ENCODE assay signal across 13 cellular contexts in the genomic region with DNA sequence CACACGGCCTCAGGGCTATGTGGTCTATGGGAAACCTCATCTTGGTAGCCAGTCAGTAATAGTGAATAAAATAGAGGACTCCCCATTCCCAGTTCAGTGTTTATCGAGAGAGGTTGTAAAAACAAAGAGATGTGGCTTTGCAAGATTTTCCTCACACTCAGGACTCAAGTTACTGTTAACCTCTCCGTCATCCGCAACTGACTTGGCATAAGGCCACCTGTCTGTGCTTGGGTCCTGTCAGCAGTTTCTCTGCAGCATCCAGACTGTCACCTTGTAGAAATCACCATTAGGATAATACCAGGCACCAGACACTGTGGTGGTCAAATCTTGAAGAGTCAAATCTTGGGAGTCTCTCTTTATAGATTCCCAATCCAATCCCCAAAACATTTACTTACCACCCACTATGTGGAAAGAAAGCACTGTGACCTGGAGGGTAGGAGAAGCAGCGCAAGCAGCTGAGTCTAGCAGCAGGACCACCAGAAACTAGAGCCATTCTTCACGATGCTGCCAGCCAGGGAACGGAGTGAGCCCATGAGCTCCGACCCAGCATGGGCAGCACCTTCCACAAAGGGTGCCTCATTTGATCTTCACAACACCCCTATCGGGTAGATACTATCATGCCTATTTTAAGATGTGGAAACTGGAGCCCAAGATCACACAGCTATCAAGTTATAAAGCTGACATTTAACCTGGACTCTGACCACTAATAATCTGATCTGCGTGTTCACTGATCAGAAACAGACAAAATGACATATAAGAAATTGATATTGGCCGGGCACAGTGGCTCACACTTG. TPM values are rescaled to one million over a fixed set of nuclear protein-coding genes. Genes with fewer than 3 reads are reported as not detected.
DNase-seq lines count a peak whose midpoint lies in the region; ATAC-seq and TF ChIP-seq lines count a peak whose summit lies in the region.
"Had no signal": no experiment of that assay in that cellular context is flagged by ENCODE, and none has a peak within 500 bp of the region (broad histone marks: within the 10 kb centered on the region; RNA-seq: fewer than 3 reads in every experiment).

No MANE protein-coding gene starts in this region.

- 49 to 50% methylated on average over 11 of the region's 11 CpGs for WGBS in body of pancreas, 2 donors
- 52 to 53% methylated on average over 11 of the region's 11 CpGs for WGBS in tibial nerve, 2 donors

- H3K36me3 ChIP-seq in effector memory CD4-positive, alpha-beta T cell (ENCODE audit: control insufficient read depth, insufficient read depth, low read length), result no peaks in the 10 kb centered on the region
- H3K36me3 ChIP-seq in body of pancreas (replicated peaks in 1 of 2; ENCODE audit: insufficient read depth in 1 of 2, low read depth in 2 of 2), result no peaks in the 10 kb centered on the region
- H3K36me3 ChIP-seq in tibial nerve, result peaks cover 0 to 24% (median 0%) of the 10 kb centered on the region in 3 donors

- H3K27me3 Mint-ChIP-seq in naive thymus-derived CD8-positive, alpha-beta T cell, result peaks cover 14 to 19% (median 15%) of the 10 kb centered on the region in 5 donors

- TF ChIP-seq CTCF in body of pancreas (IDR thresholded peaks at IDR 0.05) (no peak), tibial nerve (IDR thresholded peaks at IDR 0.05) (no peak)

- peaks cover 36% of the 10 kb centered on the region for H3K4me1 ChIP-seq in effector memory CD4-positive, alpha-beta T cell (ENCODE audit: control insufficient read depth, insufficient read depth, low read length, poor library complexity, severe bottlenecking)
- no peaks in the 10 kb centered on the region for H3K4me1 ChIP-seq in body of pancreas
- no peaks in the 10 kb centered on the region for H3K4me1 ChIP-seq in tibial nerve

- no peak for TF ChIP-seq EP300 in tibial nerve (IDR thresholded peaks at IDR 0.05)

- TF ChIP-seq POLR2A in body of pancreas (IDR thresholded peaks at IDR 0.05), result no peak
- TF ChIP-seq POLR2A in tibial nerve (IDR thresholded peaks at IDR 0.05), result no peak

- peak overlapping the region; percentile 24; the same call in 1 of the 2 replicates for H3K4me3 ChIP-seq in GM08714 (ENCODE audit: low read length)
- no peak overlapping the region for H3K4me3 ChIP-seq in effector memory CD4-positive, alpha-beta T cell (ENCODE audit: insufficient read depth, low read depth, low read length, poor library complexity, severe bottlenecking)
- H3K4me3 ChIP-seq in body of pancreas, result no peak overlapping the region
- H3K4me3 ChIP-seq in tibial nerve, result no peak overlapping the region
- H3K4me3 ChIP-seq: PC-9 had no signal

- H3K27ac Mint-ChIP-seq in naive thymus-derived CD8-positive, alpha-beta T cell, result peak overlapping the region in 2 of 10 donors; percentile 1 to 37

- intact Hi-C loops in body of pancreas (cut with DNase I), result no loop called here

- peak; percentile 4 for ATAC-seq in GM21515 (IDR thresholded peaks at IDR 0.05; ENCODE audit: unreplicated experiment)
- no peak for ATAC-seq in body of pancreas
- no peak for ATAC-seq in naive thymus-derived CD8-positive, alpha-beta T cell

- peak overlapping the region in 1 of 10 donors; percentile 20 for H3K4me3 Mint-ChIP-seq in naive thymus-derived CD8-positive, alpha-beta T cell

- DNase-seq in M059J (ENCODE audit: low read depth) (peak; percentile 17), body of pancreas (no peak), tibial nerve (ENCODE audit: low spot score in 2 of 2) (no peak), T1000 (lab: John Stamatoyannopoulos, UW) (no peak)
- DNase-seq in effector memory CD4-positive, alpha-beta T cell, result no peak
- no peak for DNase-seq in naive thymus-derived CD8-positive, alpha-beta T cell
- DNase-seq: activated CD4-positive, CD25-positive, alpha-beta regulatory T cell treated with anti-CD3 and anti-CD28 coated beads, Interleukin-2, amount 50 U/mL, for 72 hours; amniotic stem cell; PC-9; stimulated activated CD4-positive, alpha-beta T cell treated with anti-CD3 and anti-CD28 coated beads, Interleukin-12 subunit alpha, Interleukin-12 subunit beta, amount 100 ng/mL, for 4 hours had no signal

- POLR2A ChIA-PET in naive thymus-derived CD8-positive, alpha-beta T cell (lab: Charles Lee), result no interaction called here

- H3K27ac ChIP-seq in effector memory CD4-positive, alpha-beta T cell (ENCODE audit: insufficient read depth, low read length, poor library complexity, severe bottlenecking), result peak overlapping the region; percentile 14
- H3K27ac ChIP-seq in body of pancreas (no peak overlapping the region), tibial nerve (no peak overlapping the region)
- H3K27ac ChIP-seq: PC-9 had no signal

- no peaks in the 10 kb centered on the region for H3K9me3 ChIP-seq in effector memory CD4-positive, alpha-beta T cell (ENCODE audit: control insufficient read depth, low read length)
- H3K9me3 ChIP-seq in body of pancreas (no peaks in the 10 kb centered on the region), tibial nerve (no peaks in the 10 kb centered on the region)

- no peaks in the 10 kb centered on the region for H3K9me3 Mint-ChIP-seq in naive thymus-derived CD8-positive, alpha-beta T cell

- peaks cover 0 to 42% (median 6%) of the 10 kb centered on the region in 4 donors for H3K4me1 Mint-ChIP-seq in naive thymus-derived CD8-positive, alpha-beta T cell

- H3K27me3 ChIP-seq in effector memory CD4-positive, alpha-beta T cell (replicated peaks; ENCODE audit: control insufficient read depth, insufficient read depth, low read length, poor library complexity, severe bottlenecking), result no peaks in the 10 kb centered on the region
- H3K27me3 ChIP-seq in body of pancreas (no peaks in the 10 kb centered on the region), tibial nerve (peaks cover 0 to 31% of the 10 kb centered on the region in 2 donors)

- H3K36me3 Mint-ChIP-seq in naive thymus-derived CD8-positive, alpha-beta T cell, result peaks cover 0 to 3% (median 3%) of the 10 kb centered on the region in 3 donors

RNA-seq across cellular contexts. Expression of gene GPR25, which starts 5.6 kb away (rescaled TPM):
- not detected in 2 replicates for total RNA-seq in M059J (2014; rRNA removed; shearing (Covaris generic))
- 1 to 10 TPM in 1 of 2 donors, not detected in 1; 1.3 TPM for total RNA-seq in body of pancreas
- total RNA-seq in naive thymus-derived CD8-positive, alpha-beta T cell, result not detected
- under 1 TPM; 0.15 to 0.94 (median 0.30) TPM for polyA plus RNA-seq in naive thymus-derived CD8-positive, alpha-beta T cell
- not detected for total RNA-seq in tibial nerve
- total RNA-seq: PC-9, subcutaneous adipose tissue had no signal

RNA-seq across cellular contexts. Expression of gene INAVA, which starts 27.5 kb away (rescaled TPM):
- total RNA-seq in M059J (2014; rRNA removed; shearing (Covaris generic)), result 2.8 and 4.9 TPM in 2 replicates
- total RNA-seq in body of pancreas, result 10 to 100 TPM; 22.1 to 30.7 TPM
- not detected for total RNA-seq in naive thymus-derived CD8-positive, alpha-beta T cell
- not detected for polyA plus RNA-seq in naive thymus-derived CD8-positive, alpha-beta T cell
- total RNA-seq in tibial nerve, result not detected
- total RNA-seq: subcutaneous adipose tissue had no signal
